7 cellular contexts compared by ENCODE assay signal in genomic region chr1:248648770-248649536, GRCh38. TPM values are rescaled to one million over a fixed set of nuclear protein-coding genes. Genes with fewer than 3 reads are reported as not detected.
"Had no signal": no experiment of that assay in that cellular context is flagged by ENCODE, and none has a peak within 500 bp of the region (broad histone marks: within the 10 kb centered on the region; RNA-seq: fewer than 3 reads in every experiment).

No MANE protein-coding gene starts in this region.

RNA-seq across cellular contexts. Expression of gene OR2T35, which starts 3.9 kb away (rescaled TPM):
- total RNA-seq: GM23248, H4, H7, HFFc6, HT1080, IMR-90, K562 had no signal
- polyA plus RNA-seq: GM23248, IMR-90, K562 had no signal

RNA-seq across cellular contexts. Expression of gene OR2T27, which starts 6.4 kb away (rescaled TPM):
- total RNA-seq: GM23248, H4, H7, HFFc6, HT1080, IMR-90, K562 had no signal
- polyA plus RNA-seq: GM23248, IMR-90, K562 had no signal

RNA-seq across cellular contexts. Expression of gene OR2T11, which starts 14.1 kb away (rescaled TPM):
- total RNA-seq: GM23248, H4, H7, HFFc6, HT1080, IMR-90, K562 had no signal
- polyA plus RNA-seq: GM23248, IMR-90, K562 had no signal

RNA-seq across cellular contexts. Expression of gene OR2T10, which starts 51.5 kb away (rescaled TPM):
- total RNA-seq: GM23248, H4, H7, HFFc6, HT1080, IMR-90, K562 had no signal
- polyA plus RNA-seq: GM23248, IMR-90, K562 had no signal

RNA-seq across cellular contexts. Expression of gene OR14I1, which starts 53.6 kb away (rescaled TPM):
- total RNA-seq: GM23248, H4, H7, HFFc6, HT1080, IMR-90, K562 had no signal
- polyA plus RNA-seq: GM23248, IMR-90, K562 had no signal
